Comparison of ENCODE assay signal across 8 cellular contexts in the genomic region with DNA sequence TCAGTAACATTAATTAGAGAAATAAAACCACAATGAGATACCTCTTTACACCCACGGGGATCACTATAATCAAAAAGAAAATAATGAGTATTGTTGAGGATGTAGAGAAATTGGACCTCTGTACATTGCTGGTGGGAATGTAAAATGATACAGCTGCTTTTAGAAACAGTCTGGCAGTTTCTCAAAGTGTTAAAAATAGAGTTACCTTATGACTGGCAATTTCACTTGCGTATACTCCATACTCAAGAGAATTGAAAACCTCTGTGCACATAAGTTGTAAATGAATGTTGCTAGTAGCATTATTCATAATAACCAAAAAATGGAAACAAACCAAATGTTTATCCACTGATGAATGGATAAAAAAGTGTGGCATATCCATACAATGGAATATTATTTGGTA. TPM values are rescaled to one million over a fixed set of nuclear protein-coding genes. Genes with fewer than 3 reads are reported as not detected.
DNase-seq lines count a peak whose midpoint lies in the region; ATAC-seq and TF ChIP-seq lines count a peak whose summit lies in the region.
"Not testable (repeated sequence)": the region's sequence is repeated elsewhere in the genome, so short reads cannot be mapped to it uniquely, and the experiment has no call there.

No MANE protein-coding gene starts in this region.

- ATAC-seq in GM18499 (IDR thresholded peaks at IDR 0.05; ENCODE audit: insufficient read depth, unreplicated experiment) = peak; percentile 65
- peak; percentile 40 for ATAC-seq in GM18907 (IDR thresholded peaks at IDR 0.05; ENCODE audit: unreplicated experiment)
- peak; percentile 82 for ATAC-seq in GM21360 (IDR thresholded peaks at IDR 0.05; ENCODE audit: unreplicated experiment)
- ATAC-seq in GM21723 (IDR thresholded peaks at IDR 0.05; ENCODE audit: unreplicated experiment) = peak; percentile 86
- ATAC-seq in HG02852 (IDR thresholded peaks at IDR 0.05; ENCODE audit: unreplicated experiment) = peak; percentile 84
- ATAC-seq in HG03135 (IDR thresholded peaks at IDR 0.05; ENCODE audit: unreplicated experiment) = peak; percentile 73
- ATAC-seq in HG03558 (IDR thresholded peaks at IDR 0.05; ENCODE audit: extremely low read depth, unreplicated experiment) = peak; percentile 58
- ATAC-seq in psoas muscle = peak; percentile 75 to 92 (median 88)

- not testable (repeated sequence) for DNase-seq in psoas muscle

- not testable (repeated sequence) for TF ChIP-seq CTCF in psoas muscle (IDR thresholded peaks at IDR 0.05)

- H3K9me3 ChIP-seq in psoas muscle = not testable (repeated sequence)

- peaks cover 13% of the 10 kb centered on the region for H3K4me1 ChIP-seq in psoas muscle

- H3K4me3 ChIP-seq in psoas muscle = not testable (repeated sequence)

- not testable (repeated sequence) for H3K27me3 ChIP-seq in psoas muscle (ENCODE audit: insufficient read depth in 3 of 3, low read length in 2 of 3)

- peak overlapping the region; percentile 74 for H3K27ac ChIP-seq in psoas muscle

- WGBS in psoas muscle, 3 donors = 30 to 38% (median 32%) methylated on average over 1 of the region's 2 CpGs

- peaks cover 0 to 39% of the 10 kb centered on the region in 2 donors for H3K36me3 ChIP-seq in psoas muscle (ENCODE audit: insufficient read depth in 1 of 2, low read depth in 1 of 2)

- intact Hi-C loops in psoas muscle (cut with DNase I) = loop anchor here in 1 of 2 donors (5.0 kb wide), 1 partner anchor 49 kb away; no protein-coding TSS in a partner anchor

RNA-seq across cellular contexts. Expression of a gene that starts 6.3 kb away (rescaled TPM):
- 100 to 1,000 TPM in 1 of 4 donors, 10 to 100 TPM in 3; 82.9 to 101 (median 90.2) TPM for total RNA-seq in psoas muscle
- 100 to 1,000 TPM; 118 to 134 (median 122) TPM for polyA plus RNA-seq in psoas muscle

RNA-seq across cellular contexts. Expression of a gene that starts 51.9 kb away (rescaled TPM):
- 100 to 1,000 TPM; 129 to 165 (median 142) TPM for total RNA-seq in psoas muscle
- 100 to 1,000 TPM in 1 of 3 donors, 10 to 100 TPM in 2; 63.3 to 131 (median 75.2) TPM for polyA plus RNA-seq in psoas muscle
